Comparison of ENCODE assay signal across 14 cellular contexts in the genomic region with DNA sequence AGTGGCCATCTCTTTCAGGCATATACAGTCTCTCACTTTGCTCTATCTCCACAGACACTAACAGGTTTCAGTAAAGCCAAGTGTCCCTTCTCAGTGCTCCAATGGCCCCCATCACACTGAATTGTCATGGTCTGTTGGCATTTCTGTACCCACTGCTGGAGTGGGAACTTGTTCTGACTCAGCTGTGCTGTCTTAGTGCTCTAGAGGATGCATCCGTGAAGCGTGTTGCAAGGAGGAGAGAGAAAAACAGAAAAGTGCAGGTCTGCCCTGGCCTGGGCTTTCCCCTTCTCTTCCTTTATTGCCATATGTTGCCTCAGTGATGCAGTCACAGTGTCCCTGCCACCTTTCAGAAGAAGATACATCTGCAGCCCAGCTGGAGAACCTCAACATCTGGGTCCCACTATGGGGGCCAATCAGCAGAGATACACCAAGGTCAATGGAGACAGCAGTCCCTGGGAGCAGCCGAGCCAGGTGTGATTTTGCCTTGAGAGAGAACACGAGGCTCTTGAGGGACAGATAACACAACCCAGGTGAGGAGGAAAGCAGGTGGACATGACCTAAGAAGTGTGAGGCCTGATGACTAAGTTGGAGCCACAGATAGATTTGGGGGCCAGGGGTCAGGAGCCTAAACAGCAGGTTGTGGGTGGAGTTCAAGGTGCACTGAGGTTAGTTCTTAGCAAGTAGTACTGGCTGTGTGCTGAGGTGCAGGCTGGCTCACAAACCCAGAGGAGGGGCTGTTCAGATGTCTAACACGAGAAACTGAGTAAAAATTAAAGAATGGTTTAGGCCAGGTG. TPM values are rescaled to one million over a fixed set of nuclear protein-coding genes. Genes with fewer than 3 reads are reported as not detected.
DNase-seq lines count a peak whose midpoint lies in the region; ATAC-seq and TF ChIP-seq lines count a peak whose summit lies in the region.
"Had no signal": no experiment of that assay in that cellular context is flagged by ENCODE, and none has a peak within 500 bp of the region (broad histone marks: within the 10 kb centered on the region; RNA-seq: fewer than 3 reads in every experiment).

No MANE protein-coding gene starts in this region.

- CTCF ChIA-PET in activated CD8-positive, alpha-beta T cell treated with anti-CD3 and anti-CD28 coated beads for 36 hours (lab: Charles Lee) = interaction anchor here (1.4 to 1.6 kb wide), 2 partner anchors 198 to 279 kb away, joined by 3 read pairs; no protein-coding TSS in a partner anchor
- CTCF ChIA-PET in activated CD8-positive, alpha-beta T cell treated with anti-CD3 and anti-CD28 coated beads, Interleukin-2, amount 10 ng/mL, durations not matched to agents 7 days and 5 days (lab: Charles Lee) = interaction anchor here (5.0 to 16.0 kb wide), 2 partner anchors 23 to 163 kb away, joined by 25 to 347 read pairs; no protein-coding TSS in a partner anchor

- peaks cover 4% of the 10 kb centered on the region for H3K36me3 Mint-ChIP-seq in activated CD8-positive, alpha-beta T cell treated with anti-CD3 and anti-CD28 coated beads for 36 hours (ENCODE audit: low read depth)
- H3K36me3 Mint-ChIP-seq in activated CD8-positive, alpha-beta T cell treated with anti-CD3 and anti-CD28 coated beads, Interleukin-2, amount 10 ng/mL, durations not matched to agents 7 days and 5 days (ENCODE audit: low read depth) = peaks cover 16% of the 10 kb centered on the region
- H3K36me3 Mint-ChIP-seq in neural crest cell (ENCODE audit: low read depth) = peaks cover 16% of the 10 kb centered on the region

- H3K27me3 Mint-ChIP-seq in activated CD8-positive, alpha-beta T cell treated with anti-CD3 and anti-CD28 coated beads for 36 hours = no peaks in the 10 kb centered on the region
- no peaks in the 10 kb centered on the region for H3K27me3 Mint-ChIP-seq in activated CD8-positive, alpha-beta T cell treated with anti-CD3 and anti-CD28 coated beads, Interleukin-2, amount 10 ng/mL, durations not matched to agents 7 days and 5 days (ENCODE audit: low read depth)
- peaks cover 3% of the 10 kb centered on the region for H3K27me3 Mint-ChIP-seq in neural crest cell (ENCODE audit: low read depth)
- H3K27me3 Mint-ChIP-seq: central memory CD8-positive, alpha-beta T cell; effector memory CD8-positive, alpha-beta T cell had no signal

- peaks cover 40% of the 10 kb centered on the region for H3K4me1 ChIP-seq in OCI-LY3 (ENCODE audit: low read length)
- H3K4me1 ChIP-seq: A549, testis had no signal

- no peak overlapping the region for H3K4me3 Mint-ChIP-seq in activated CD8-positive, alpha-beta T cell treated with anti-CD3 and anti-CD28 coated beads for 36 hours
- H3K4me3 Mint-ChIP-seq in activated CD8-positive, alpha-beta T cell treated with anti-CD3 and anti-CD28 coated beads, Interleukin-2, amount 10 ng/mL, durations not matched to agents 7 days and 5 days = no peak overlapping the region
- peak overlapping the region; percentile 32 for H3K4me3 Mint-ChIP-seq in neural crest cell
- H3K4me3 Mint-ChIP-seq: central memory CD8-positive, alpha-beta T cell; effector memory CD8-positive, alpha-beta T cell had no signal

- no peak overlapping the region for H2AFZ ChIP-seq in OCI-LY3 (ENCODE audit: low read depth, low read length)

- TF ChIP-seq CTCF in activated CD8-positive, alpha-beta T cell treated with anti-CD3 and anti-CD28 coated beads for 36 hours (IDR thresholded peaks at IDR 0.05) = no peak
- TF ChIP-seq CTCF in OCI-LY3 (IDR thresholded peaks at IDR 0.05; ENCODE audit: low read depth, low read length) = no peak
- TF ChIP-seq CTCF in neural crest cell (conservative IDR thresholded peaks at IDR 0.05) = no peak

- DNase-seq in activated CD8-positive, alpha-beta T cell treated with anti-CD3 and anti-CD28 coated beads for 36 hours = no peak
- no peak for DNase-seq in activated CD8-positive, alpha-beta T cell treated with anti-CD3 and anti-CD28 coated beads, Interleukin-2, amount 10 ng/mL, durations not matched to agents 7 days and 5 days
- DNase-seq in neural crest cell (ENCODE audit: low read depth, low spot score) = no peak
- no peak for DNase-seq in midbrain (lab: John Stamatoyannopoulos, UW)
- no peak for DNase-seq in HCEC 1CT
- no peak for DNase-seq in occipital lobe (lab: John Stamatoyannopoulos, UW)
- DNase-seq: effector memory CD8-positive, alpha-beta T cell; NCI-H2171; Right ventricle myocardium superior; testis had no signal

- H3K4me3 ChIP-seq in OCI-LY3 (ENCODE audit: low read length) = no peak overlapping the region
- H3K4me3 ChIP-seq: A549, testis had no signal

- no peaks in the 10 kb centered on the region for H3K9me3 ChIP-seq in OCI-LY3 (ENCODE audit: insufficient read depth, low read length)
- H3K9me3 ChIP-seq: A549, testis had no signal

- ATAC-seq in activated CD8-positive, alpha-beta T cell treated with anti-CD3 and anti-CD28 coated beads for 36 hours = no peak
- ATAC-seq in activated CD8-positive, alpha-beta T cell treated with anti-CD3 and anti-CD28 coated beads, Interleukin-2, amount 10 ng/mL, durations not matched to agents 7 days and 5 days = no peak
- peak; percentile 36 for ATAC-seq in GM19351 (IDR thresholded peaks at IDR 0.05; ENCODE audit: unreplicated experiment)
- ATAC-seq: A549; effector memory CD8-positive, alpha-beta T cell had no signal

- POLR2A ChIA-PET in activated CD8-positive, alpha-beta T cell treated with anti-CD3 and anti-CD28 coated beads for 36 hours (lab: Charles Lee) = no interaction called here
- POLR2A ChIA-PET in activated CD8-positive, alpha-beta T cell treated with anti-CD3 and anti-CD28 coated beads, Interleukin-2, amount 10 ng/mL, durations not matched to agents 7 days and 5 days (lab: Charles Lee) = no interaction called here

- peaks cover 44% of the 10 kb centered on the region for H3K4me1 Mint-ChIP-seq in activated CD8-positive, alpha-beta T cell treated with anti-CD3 and anti-CD28 coated beads for 36 hours (ENCODE audit: low read depth)
- peaks cover 27% of the 10 kb centered on the region for H3K4me1 Mint-ChIP-seq in activated CD8-positive, alpha-beta T cell treated with anti-CD3 and anti-CD28 coated beads, Interleukin-2, amount 10 ng/mL, durations not matched to agents 7 days and 5 days (ENCODE audit: low read depth)
- peaks cover 15% of the 10 kb centered on the region for H3K4me1 Mint-ChIP-seq in neural crest cell

- H3K79me2 ChIP-seq in OCI-LY3 (ENCODE audit: low read length) = no peaks in the 10 kb centered on the region

- no peaks in the 10 kb centered on the region for H4K20me1 ChIP-seq in OCI-LY3 (ENCODE audit: insufficient read depth, low read length)

- peak overlapping the region; percentile 16; the same call in 1 of the 2 replicates for H3K4me2 ChIP-seq in OCI-LY3 (ENCODE audit: low read length)
- H3K4me2 ChIP-seq: A549 had no signal

- H3K9ac ChIP-seq in OCI-LY3 (ENCODE audit: low read length) = no peak overlapping the region

- H3K36me3 ChIP-seq in OCI-LY3 (replicated peaks; ENCODE audit: low read depth, low read length) = peaks cover 14% of the 10 kb centered on the region

- intact Hi-C loops in activated CD8-positive, alpha-beta T cell treated with anti-CD3 and anti-CD28 coated beads for 36 hours (cut with micrococcal nuclease) = no loop called here

- H3K27ac ChIP-seq in OCI-LY3 (ENCODE audit: low read length) = peak overlapping the region; percentile 45
- H3K27ac ChIP-seq: A549, testis had no signal

- no peaks in the 10 kb centered on the region for H3K27me3 ChIP-seq in OCI-LY3 (ENCODE audit: low read depth, low read length)
- H3K27me3 ChIP-seq: testis had no signal

- no peaks in the 10 kb centered on the region for H3K9me3 Mint-ChIP-seq in activated CD8-positive, alpha-beta T cell treated with anti-CD3 and anti-CD28 coated beads for 36 hours
- no peaks in the 10 kb centered on the region for H3K9me3 Mint-ChIP-seq in activated CD8-positive, alpha-beta T cell treated with anti-CD3 and anti-CD28 coated beads, Interleukin-2, amount 10 ng/mL, durations not matched to agents 7 days and 5 days (ENCODE audit: insufficient read depth)
- no peaks in the 10 kb centered on the region for H3K9me3 Mint-ChIP-seq in neural crest cell
- H3K9me3 Mint-ChIP-seq: central memory CD8-positive, alpha-beta T cell; effector memory CD8-positive, alpha-beta T cell had no signal

- H3K27ac Mint-ChIP-seq in activated CD8-positive, alpha-beta T cell treated with anti-CD3 and anti-CD28 coated beads for 36 hours = peak overlapping the region; percentile 35
- no peak overlapping the region for H3K27ac Mint-ChIP-seq in activated CD8-positive, alpha-beta T cell treated with anti-CD3 and anti-CD28 coated beads, Interleukin-2, amount 10 ng/mL, durations not matched to agents 7 days and 5 days
- H3K27ac Mint-ChIP-seq in neural crest cell (ENCODE audit: unreplicated experiment) = no peak overlapping the region
- H3K27ac Mint-ChIP-seq: effector memory CD8-positive, alpha-beta T cell had no signal

RNA-seq across cellular contexts. Expression of a gene that starts 5.6 kb away (rescaled TPM):
- total RNA-seq in activated CD8-positive, alpha-beta T cell treated with anti-CD3 and anti-CD28 coated beads for 36 hours = 100 to 1,000 TPM; 259 to 260 TPM
- 100 to 1,000 TPM; 395 to 406 TPM for total RNA-seq in activated CD8-positive, alpha-beta T cell treated with anti-CD3 and anti-CD28 coated beads, Interleukin-2, amount 10 ng/mL, durations not matched to agents 7 days and 5 days
- 297 and 320 TPM in 2 replicates for total RNA-seq in neural crest cell
- total RNA-seq in occipital lobe = 92.2 TPM
